Comparison of ENCODE assay signal across 15 cellular contexts in genomic region chr2:120886967-120887672, GRCh38.
DNase-seq lines count a peak whose midpoint lies in the region; ATAC-seq, FAIRE-seq and TF ChIP-seq lines count a peak whose summit lies in the region.
"Had no signal": no experiment of that assay in that cellular context is flagged by ENCODE, and none has a peak within 500 bp of the region (broad histone marks: within the 10 kb centered on the region; RNA-seq: fewer than 3 reads in every experiment).

No MANE protein-coding gene starts in this region.

- DNase-seq in DMS79 treated with DMSO at 0.1 percent for 48 hours (lab: John Stamatoyannopoulos, UW) (peak; percentile 92), NCI-H345 (lab: John Stamatoyannopoulos, UW) (peak; percentile 75), caudate nucleus (lab: John Stamatoyannopoulos, UW) (no peak), neuronal stem cell (ENCODE audit: low spot score) (no peak), DMS53 treated with DMSO at 0.1 percent for 48 hours (lab: John Stamatoyannopoulos, UW; ENCODE audit: unreplicated experiment) (no peak), H54 (ENCODE audit: insufficient read length, low spot score) (no peak), NCI-H82 (lab: John Stamatoyannopoulos, UW) (no peak)
- DNase-seq: naive thymus-derived CD4-positive, alpha-beta T cell; sigmoid colon; stimulated activated CD4-positive, alpha-beta T cell treated with anti-CD3 and anti-CD28 coated beads, Interleukin-4, amount 100 ng/mL, for 4 hours had no signal

- H4K8ac ChIP-seq in neuronal stem cell (ENCODE audit: low read depth, low read length) = no peak overlapping the region

- H3K79me1 ChIP-seq in neuronal stem cell (ENCODE audit: low read depth, low read length) = peaks cover 12% of the 10 kb centered on the region

- no peak overlapping the region for H2AFZ ChIP-seq in neuronal stem cell (ENCODE audit: low read length)

- H3K9ac ChIP-seq in neuronal stem cell (ENCODE audit: low read depth, low read length, poor library complexity) = no peak overlapping the region

- H3K18ac ChIP-seq in neuronal stem cell (ENCODE audit: low read length) = peak overlapping the region; percentile 77

- H3K23ac ChIP-seq in neuronal stem cell (ENCODE audit: low read depth, low read length, poor library complexity) = no peak overlapping the region

- H3K4ac ChIP-seq in neuronal stem cell (ENCODE audit: low read length) = no peak overlapping the region

- H3K14ac ChIP-seq in neuronal stem cell (ENCODE audit: low read length) = no peak overlapping the region

- no peak overlapping the region for H4K91ac ChIP-seq in neuronal stem cell (ENCODE audit: low read depth, low read length, poor library complexity)

- peak overlapping the region; percentile 52 for H2BK12ac ChIP-seq in neuronal stem cell (ENCODE audit: low read length)

- H3K27me3 ChIP-seq in neuronal stem cell (ENCODE audit: control insufficient read depth in 3 of 3, insufficient read depth in 3 of 3, low read depth in 1 of 3, low read length in 3 of 3) = no peaks in the 10 kb centered on the region
- H3K27me3 ChIP-seq: ascending aorta, sigmoid colon had no signal

- H3K4me3 ChIP-seq in neuronal stem cell (ENCODE audit: low read length in 2 of 2) = no peak overlapping the region
- H3K4me3 ChIP-seq: ascending aorta, sigmoid colon had no signal

- no peak overlapping the region for H3K4me2 ChIP-seq in neuronal stem cell (ENCODE audit: insufficient read depth, low read length, poor library complexity, severe bottlenecking)

- no peak for TF ChIP-seq POLR2A in H54 (IDR thresholded peaks at IDR 0.05; ENCODE audit: low read depth, low read length)

- H3K4me1 ChIP-seq in neuronal stem cell (ENCODE audit: control insufficient read depth in 2 of 2, insufficient read depth in 1 of 2, low read depth in 1 of 2, low read length in 2 of 2) = peaks cover 35 to 37% of the 10 kb centered on the region in 2 donors
- H3K4me1 ChIP-seq: ascending aorta had no signal

- no peaks in the 10 kb centered on the region for H3K9me3 ChIP-seq in neuronal stem cell (replicated peaks in 1 of 2; ENCODE audit: control insufficient read depth in 2 of 2, insufficient read depth in 1 of 2, low read depth in 1 of 2, low read length in 2 of 2)
- H3K9me3 ChIP-seq: ascending aorta, sigmoid colon had no signal

- ATAC-seq in HG03460 (IDR thresholded peaks at IDR 0.05; ENCODE audit: unreplicated experiment) = no peak
- ATAC-seq: left lobe of liver; naive thymus-derived CD4-positive, alpha-beta T cell had no signal

- peak overlapping the region; percentile 85 for H2AK5ac ChIP-seq in neuronal stem cell (ENCODE audit: low read depth, low read length)

- no CpG with 5 or more reads among the region's 17 CpGs for WGBS in neuronal stem cell (ENCODE audit: extremely low coverage in 2 of 2, insufficient read length in 2 of 2, insufficient replicate concordance in 1 of 2), 2 donors

- peak overlapping the region; percentile 62 for H3K27ac ChIP-seq in caudate nucleus (ENCODE audit: low read depth, low read length)
- H3K27ac ChIP-seq in neuronal stem cell (replicated peaks; ENCODE audit: low read length) = no peak overlapping the region
- H3K27ac ChIP-seq: ascending aorta, sigmoid colon had no signal

- no peak for FAIRE-seq in H54 (lab: Jason Lieb, UNC)
- FAIRE-seq: D721Med, GM19239 had no signal

- H3K36me3 ChIP-seq in neuronal stem cell (replicated peaks in 1 of 2; ENCODE audit: control insufficient read depth in 2 of 2, insufficient read depth in 2 of 2, low read length in 2 of 2) = peaks cover 0 to 27% of the 10 kb centered on the region in 2 donors
- H3K36me3 ChIP-seq: ascending aorta, sigmoid colon had no signal

- H2BK15ac ChIP-seq in neuronal stem cell (ENCODE audit: low read length) = no peak overlapping the region

- H2BK120ac ChIP-seq in neuronal stem cell (ENCODE audit: low read depth, low read length) = no peak overlapping the region

- H2BK5ac ChIP-seq in neuronal stem cell (ENCODE audit: low read length) = no peak overlapping the region

Comparison
In these comparisons a context has a peak if more than half of its experiments do, and no peak if none do; other contexts are left out.
1. DNase-seq: peak in DMS79 treated with DMSO at 0.1 percent for 48 hours (single experiment) and NCI-H345 (single experiment); none in caudate nucleus (0 of 61), neuronal stem cell (single experiment), DMS53 treated with DMSO at 0.1 percent for 48 hours (single experiment), H54 (single experiment) and NCI-H82 (single experiment).